ENCODE assay signal across 8 cellular contexts in genomic region chr12:48198619-48198973, GRCh38. TPM values are rescaled to one million over a fixed set of nuclear protein-coding genes. Genes with fewer than 3 reads are reported as not detected.
DNase-seq lines count a peak whose midpoint lies in the region; ATAC-seq and TF ChIP-seq lines count a peak whose summit lies in the region.

No MANE protein-coding gene starts in this region.

- H3K4me3 ChIP-seq in GM08714 (ENCODE audit: low read length), result peak overlapping the region; percentile 82
- peak overlapping the region; percentile 92 for H3K4me3 ChIP-seq in epithelial cell of esophagus (ENCODE audit: low read length)

- POLR2A ChIA-PET in naive thymus-derived CD8-positive, alpha-beta T cell (lab: Charles Lee), result interaction anchor here (0.6 to 5.0 kb wide), 17 partner anchors 12 to 702 kb away, joined by 3 to 41 read pairs (median 4); partner anchors contain the start of genes ASB8, CCDC184, RPAP3 and SENP1

- H3K9me3 Mint-ChIP-seq in T-helper 2 cell treated with Interferon-gamma antibody and Interleukin-4, amounts not matched to agents 5 μg/mL and 100 μg/mL, for 36 hours, result peaks cover 21% of the 10 kb centered on the region
- peaks cover 6 to 33% (median 22%) of the 10 kb centered on the region in 9 donors for H3K9me3 Mint-ChIP-seq in naive thymus-derived CD8-positive, alpha-beta T cell

- peak overlapping the region; percentile 88 for H3K4me3 Mint-ChIP-seq in T-helper 2 cell treated with Interferon-gamma antibody and Interleukin-4, amounts not matched to agents 5 μg/mL and 100 μg/mL, for 36 hours
- H3K4me3 Mint-ChIP-seq in naive thymus-derived CD8-positive, alpha-beta T cell, result peak overlapping the region; percentile 83 to 97 (median 89)

- TF ChIP-seq CTCF in epithelial cell of esophagus (IDR thresholded peaks at IDR 0.05; ENCODE audit: insufficient read depth, low read depth, low read length, missing control alignments), result no peak

- H3K27ac Mint-ChIP-seq in T-helper 2 cell treated with Interferon-gamma antibody and Interleukin-4, amounts not matched to agents 5 μg/mL and 100 μg/mL, for 36 hours, result peak overlapping the region; percentile 89
- H3K27ac Mint-ChIP-seq in naive thymus-derived CD8-positive, alpha-beta T cell, result peak overlapping the region; percentile 91 to 99 (median 96)

- ATAC-seq in HG02588 (IDR thresholded peaks at IDR 0.05; ENCODE audit: unreplicated experiment), result peak; percentile 9
- ATAC-seq in naive thymus-derived CD8-positive, alpha-beta T cell, result peak; percentile 19 to 27
- ATAC-seq in GM18858 (IDR thresholded peaks at IDR 0.05; ENCODE audit: unreplicated experiment), result no peak

- peaks cover 28% of the 10 kb centered on the region for H3K36me3 Mint-ChIP-seq in T-helper 2 cell treated with Interferon-gamma antibody and Interleukin-4, amounts not matched to agents 5 μg/mL and 100 μg/mL, for 36 hours (ENCODE audit: low read depth)
- H3K36me3 Mint-ChIP-seq in naive thymus-derived CD8-positive, alpha-beta T cell, result peaks cover 18 to 30% (median 26%) of the 10 kb centered on the region in 3 donors

- H3K27me3 Mint-ChIP-seq in T-helper 2 cell treated with Interferon-gamma antibody and Interleukin-4, amounts not matched to agents 5 μg/mL and 100 μg/mL, for 36 hours (ENCODE audit: low read depth), result peaks cover 21% of the 10 kb centered on the region
- peaks cover 0 to 10% (median 6%) of the 10 kb centered on the region in 5 donors for H3K27me3 Mint-ChIP-seq in naive thymus-derived CD8-positive, alpha-beta T cell

- no peak for DNase-seq in T-helper 2 cell treated with Interferon-gamma antibody and Interleukin-4, amounts not matched to agents 5 μg/mL and 100 μg/mL, for 36 hours (ENCODE audit: low spot score)
- DNase-seq in epithelial cell of esophagus (ENCODE audit: low read depth), result peak; percentile 26
- peak in 3 of 10 donors; percentile 17 to 23 (median 17) for DNase-seq in naive thymus-derived CD8-positive, alpha-beta T cell
- DNase-seq in cortex of kidney (lab: John Stamatoyannopoulos, UW), result no peak
- DNase-seq in RKO (ENCODE audit: low spot score), result no peak

- peaks cover 34% of the 10 kb centered on the region for H3K4me1 Mint-ChIP-seq in T-helper 2 cell treated with Interferon-gamma antibody and Interleukin-4, amounts not matched to agents 5 μg/mL and 100 μg/mL, for 36 hours (ENCODE audit: low read depth)
- H3K4me1 Mint-ChIP-seq in naive thymus-derived CD8-positive, alpha-beta T cell, result peaks cover 37 to 55% (median 47%) of the 10 kb centered on the region in 4 donors

RNA-seq across cellular contexts. Expression of gene OR10AD1, which starts 4.5 kb away (rescaled TPM):
- total RNA-seq in naive thymus-derived CD8-positive, alpha-beta T cell, result not detected
- polyA plus RNA-seq in naive thymus-derived CD8-positive, alpha-beta T cell, result not detected

RNA-seq across cellular contexts. Expression of gene CCDC184, which starts 15.2 kb away (rescaled TPM):
- total RNA-seq in naive thymus-derived CD8-positive, alpha-beta T cell, result not detected
- under 1 TPM in 2 of 3 donors, not detected in 1; 0.11 to 0.13 TPM for polyA plus RNA-seq in naive thymus-derived CD8-positive, alpha-beta T cell

RNA-seq across cellular contexts. Expression of gene ASB8, which starts 41.3 kb away (rescaled TPM):
- total RNA-seq in naive thymus-derived CD8-positive, alpha-beta T cell, result 10 to 100 TPM; 71.0 to 81.0 TPM
- 10 to 100 TPM; 61.2 to 75.6 (median 64.4) TPM for polyA plus RNA-seq in naive thymus-derived CD8-positive, alpha-beta T cell
